In the genomic region with DNA sequence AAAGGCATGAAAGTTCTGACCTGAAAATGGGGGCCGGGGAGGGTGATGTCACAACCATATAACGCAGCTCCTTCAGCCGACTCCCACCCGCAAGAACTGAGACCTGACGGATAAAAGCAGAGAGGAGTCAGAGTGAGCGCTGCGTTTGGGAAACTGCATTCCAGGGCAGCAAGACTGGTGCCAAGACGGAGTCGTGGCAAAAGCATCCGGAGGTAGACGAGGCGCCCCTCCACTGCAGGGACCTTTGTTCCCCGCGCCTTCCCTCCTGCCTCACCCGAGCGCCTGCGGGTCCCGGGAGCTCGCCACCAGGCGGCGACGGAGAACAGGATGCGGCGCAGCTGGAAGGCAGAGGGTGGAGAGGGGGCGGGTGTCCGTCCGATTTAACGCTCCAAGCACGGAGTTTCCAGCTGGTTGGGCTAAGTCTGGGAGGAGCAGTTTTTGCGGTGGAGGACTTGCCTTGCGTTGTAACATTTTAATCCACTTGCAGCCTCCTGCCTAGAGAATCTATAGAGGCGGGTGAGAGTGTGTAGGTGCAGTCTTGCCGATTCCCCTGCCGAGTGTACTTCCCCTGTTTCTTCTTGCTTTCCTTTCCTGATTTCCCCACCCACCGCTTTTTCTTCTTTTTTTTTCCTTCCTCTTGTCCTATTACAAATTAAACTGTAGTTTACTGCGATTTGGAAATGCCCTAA, we compare ENCODE assay signal across 8 cellular contexts. TPM values are rescaled to one million over a fixed set of nuclear protein-coding genes. Genes with fewer than 3 reads are reported as not detected.
DNase-seq lines count a peak whose midpoint lies in the region; ATAC-seq, FAIRE-seq and TF ChIP-seq lines count a peak whose summit lies in the region.

No MANE protein-coding gene starts in this region.

- H3F3A ChIP-seq in SK-N-SH (replicated peaks; ENCODE audit: insufficient read depth) = no peaks in the 10 kb centered on the region

- H3K4me1 ChIP-seq in SK-N-SH (ENCODE audit: control insufficient read depth in 1 of 2, insufficient read depth in 2 of 2, low read depth in 1 of 2, low read length in 1 of 2) (peaks cover 0 to 7% of the 10 kb centered on the region in 2 experiments; a peak in 1 of 4 replicates), parathyroid adenoma (no peaks in the 10 kb centered on the region)

- peak overlapping the region in 1 of 2 experiments; percentile 67; a peak in 1 of 4 replicates for H3K27ac ChIP-seq in SK-N-SH (ENCODE audit: low read depth in 2 of 2, low read length in 1 of 2)
- peak overlapping the region; percentile 88 for H3K27ac ChIP-seq in parathyroid adenoma

- H3K79me2 ChIP-seq in SK-N-SH (ENCODE audit: insufficient read depth) = no peaks in the 10 kb centered on the region
- H3K79me2 ChIP-seq in parathyroid adenoma = no peaks in the 10 kb centered on the region

- H3K36me3 Mint-ChIP-seq in activated naive CD8-positive, alpha-beta T cell treated with anti-CD3 and anti-CD28 coated beads for 36 hours = no peaks in the 10 kb centered on the region
- H3K36me3 Mint-ChIP-seq in type B pancreatic cell = no peaks in the 10 kb centered on the region

- DNase-seq in Daoy (ENCODE audit: low read depth) (peak; percentile 95), HTR-8/SVneo (ENCODE audit: insufficient read length, low spot score) (peak; percentile 59), SK-N-SH (peak; percentile 91), cardiac septum (ENCODE audit: low spot score) (peak; percentile 91), type B pancreatic cell (ENCODE audit: extremely low spot score, unreplicated experiment) (peak; percentile 85)
- DNase-seq in activated naive CD8-positive, alpha-beta T cell treated with anti-CD3 and anti-CD28 coated beads for 36 hours = peak; percentile 79

- H3K9me3 ChIP-seq in SK-N-SH (no peaks in the 10 kb centered on the region), parathyroid adenoma (ENCODE audit: control insufficient read depth, low read length) (no peaks in the 10 kb centered on the region)

- no peak for FAIRE-seq in HTR-8/SVneo (lab: Jason Lieb, UNC)

- POLR2A ChIA-PET in SK-N-SH (lab: Yijun Ruan, JAX) = interaction anchor here (0.9 to 1.7 kb wide), 3 partner anchors 93 to 197 kb away, joined by 3 to 9 read pairs (median 4); no protein-coding TSS in a partner anchor

- intact Hi-C loops in cardiac septum (cut with DNase I) = loop anchor here (5.0 to 10.0 kb wide), 2 partner anchors 196 to 368 kb away; no protein-coding TSS in a partner anchor

- no peaks in the 10 kb centered on the region for H3K9me2 ChIP-seq in SK-N-SH

- no peaks in the 10 kb centered on the region for H4K20me1 ChIP-seq in SK-N-SH (ENCODE audit: insufficient read depth)

- H3K4me3 Mint-ChIP-seq in activated naive CD8-positive, alpha-beta T cell treated with anti-CD3 and anti-CD28 coated beads for 36 hours = peak overlapping the region; percentile 84
- peak overlapping the region; percentile 90 for H3K4me3 Mint-ChIP-seq in type B pancreatic cell

- CTCF ChIA-PET in SK-N-SH (lab: Yijun Ruan, JAX) = interaction anchor here (0.6 to 5.2 kb wide), 42 partner anchors 9 to 578 kb away, joined by 3 to 76 read pairs (median 4); no protein-coding TSS in a partner anchor

- peak; percentile 78 for TF ChIP-seq RAD21 in SK-N-SH (IDR thresholded peaks at IDR 0.05; ENCODE audit: low read length)

- peak overlapping the region; percentile 54 to 67 for H3K4me3 ChIP-seq in SK-N-SH (ENCODE audit: low read depth in 2 of 2, low read length in 1 of 2)
- peak overlapping the region; percentile 57 for H3K4me3 ChIP-seq in parathyroid adenoma (ENCODE audit: low read depth, low read length)

- H3K27me3 ChIP-seq in SK-N-SH (ENCODE audit: insufficient read depth) (no peaks in the 10 kb centered on the region; the same call in 1 of the 2 replicates), parathyroid adenoma (ENCODE audit: control insufficient read depth, insufficient read depth, low read length) (no peaks in the 10 kb centered on the region)

- H3K4me2 ChIP-seq in SK-N-SH (peak overlapping the region; percentile 83), parathyroid adenoma (ENCODE audit: low read length) (peak overlapping the region; percentile 92)

- H3K27me3 Mint-ChIP-seq in activated naive CD8-positive, alpha-beta T cell treated with anti-CD3 and anti-CD28 coated beads for 36 hours = peaks cover 50% of the 10 kb centered on the region
- H3K27me3 Mint-ChIP-seq in type B pancreatic cell = peaks cover 36% of the 10 kb centered on the region

- TF ChIP-seq EP300 in SK-N-SH (IDR thresholded peaks at IDR 0.05; ENCODE audit: borderline replicate concordance in 1 of 2, low read depth in 1 of 2, low read length in 1 of 2) = 0 out of 4 replicates have a peak, but pooled peaks of 1 of the 2 experiments have one; percentile 4

- TF ChIP-seq CTCF in SK-N-SH (IDR thresholded peaks at IDR 0.05) = peak; percentile 81
- peak; percentile 24 for TF ChIP-seq CTCF in parathyroid adenoma (IDR thresholded peaks at IDR 0.05)
- peak; percentile 89 for TF ChIP-seq CTCF in type B pancreatic cell (conservative IDR thresholded peaks at IDR 0.05)

- H2AFZ ChIP-seq in SK-N-SH (ENCODE audit: low read depth) = peak overlapping the region; percentile 91
- H2AFZ ChIP-seq in parathyroid adenoma = peak overlapping the region; percentile 73

- no peaks in the 10 kb centered on the region for H3K36me3 ChIP-seq in SK-N-SH (replicated peaks in 1 of 2; ENCODE audit: control insufficient read depth in 1 of 2, insufficient read depth in 2 of 2, low read length in 1 of 2)
- no peaks in the 10 kb centered on the region for H3K36me3 ChIP-seq in parathyroid adenoma (ENCODE audit: control insufficient read depth, insufficient read depth, low read length)

- H3K4me1 Mint-ChIP-seq in activated naive CD8-positive, alpha-beta T cell treated with anti-CD3 and anti-CD28 coated beads for 36 hours = peaks cover 20% of the 10 kb centered on the region
- H3K4me1 Mint-ChIP-seq in type B pancreatic cell (ENCODE audit: unreplicated experiment) = no peaks in the 10 kb centered on the region

- peak overlapping the region; percentile 79 for H3K27ac Mint-ChIP-seq in activated naive CD8-positive, alpha-beta T cell treated with anti-CD3 and anti-CD28 coated beads for 36 hours
- H3K27ac Mint-ChIP-seq in type B pancreatic cell = peak overlapping the region; percentile 84

- H3K9me3 Mint-ChIP-seq in activated naive CD8-positive, alpha-beta T cell treated with anti-CD3 and anti-CD28 coated beads for 36 hours = no peaks in the 10 kb centered on the region
- no peaks in the 10 kb centered on the region for H3K9me3 Mint-ChIP-seq in type B pancreatic cell

- H3K9ac ChIP-seq in SK-N-SH (no peak overlapping the region), parathyroid adenoma (no peak overlapping the region)

- 3% methylated on average over 23 of the region's 36 CpGs for WGBS in SK-N-SH (ENCODE audit: low lambda C conversion rate)

- ATAC-seq in GM21423 (IDR thresholded peaks at IDR 0.05; ENCODE audit: unreplicated experiment) = peak; percentile 53

TF ChIP-seq in SK-N-SH, 30 proteins besides CTCF, POLR2A, EP300 and RAD21:
- TF ChIP-seq SMC3 (IDR thresholded peaks at IDR 0.05; ENCODE audit: low read depth, low read length) (peak; percentile 85), CHD2 (IDR thresholded peaks at IDR 0.05; ENCODE audit: low read length, partially characterized antibody) (peak; percentile 24), JUND (IDR thresholded peaks at IDR 0.05) (no peak), TCF12 (IDR thresholded peaks at IDR 0.05) (peak; percentile 16; the same call in 1 of the 2 replicates)

RNA-seq across cellular contexts. Expression of gene CPNE8, which starts 1.2 kb away (rescaled TPM):
- total RNA-seq in Daoy (2014; rRNA removed; shearing (Covaris generic)) = 17.3 and 27.1 TPM in 2 replicates
- polyA plus RNA-seq in SK-N-SH (2012; rRNA removed) = not detected in 2 replicates
- 0.01 and 0.18 TPM in 2 replicates for polyA plus RNA-seq in SK-N-SH (2012; cell fraction: cytosol; rRNA removed)
- polyA plus RNA-seq in SK-N-SH (2012; cell fraction: nucleus; rRNA removed) = not detected in 2 replicates
- 1 to 10 TPM; 2.3 to 4.2 TPM for total RNA-seq in activated naive CD8-positive, alpha-beta T cell treated with anti-CD3 and anti-CD28 coated beads for 36 hours
- total RNA-seq in cardiac septum (6.1 TPM), type B pancreatic cell (ENCODE audit: low replicate concordance) (3.0 and 3.2 TPM in 2 replicates)

Comparison
In these comparisons a context has a peak if more than half of its experiments do, and no peak if none do; other contexts are left out.
1. CTCF ChIP-seq: peak in every context shown above with its lines; median percentile 89 in type B pancreatic cell; 81 in SK-N-SH; 24 in parathyroid adenoma.